In the genomic region with DNA sequence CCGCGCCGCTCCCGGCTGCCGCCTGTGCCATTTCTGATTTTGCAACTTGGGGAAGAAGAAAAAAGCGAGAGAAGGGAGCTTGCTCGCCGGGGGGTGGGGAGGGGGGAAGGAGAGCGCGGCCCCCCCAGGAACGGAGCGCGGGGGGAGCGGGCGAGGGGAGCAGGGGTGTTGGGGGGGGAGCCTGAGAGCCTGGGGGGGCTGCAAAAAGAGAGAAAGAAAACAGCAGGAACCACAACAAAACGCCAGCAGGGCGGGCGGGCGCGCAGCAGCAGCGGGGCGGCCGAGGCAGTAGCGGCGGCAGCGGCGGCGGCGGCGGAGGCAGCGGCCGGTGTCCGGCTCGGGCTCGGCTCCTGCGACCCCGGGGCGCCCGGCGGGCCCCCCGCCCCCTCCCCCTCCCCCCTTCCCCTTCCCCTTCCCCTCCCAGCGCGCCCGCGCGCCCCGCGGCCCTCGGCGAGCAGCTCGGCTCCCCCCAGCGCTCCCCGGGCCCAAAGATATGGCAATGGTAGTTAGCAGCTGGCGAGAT, we compare ENCODE assay signal across 8 cellular contexts. TPM values are rescaled to one million over a fixed set of nuclear protein-coding genes. Genes with fewer than 3 reads are reported as not detected.
DNase-seq lines count a peak whose midpoint lies in the region; ATAC-seq and TF ChIP-seq lines count a peak whose summit lies in the region.

No MANE protein-coding gene starts in this region.

- H4K20me1 ChIP-seq in OCI-LY3 (ENCODE audit: insufficient read depth, low read length): no peaks in the 10 kb centered on the region

- TF ChIP-seq CTCF in OCI-LY3 (IDR thresholded peaks at IDR 0.05; ENCODE audit: low read depth, low read length) (no peak), fibroblast of villous mesenchyme (IDR thresholded peaks at IDR 0.05; ENCODE audit: insufficient read depth, low read depth, low read length) (no peak)

- DNase-seq in NCI-H2029 (lab: John Stamatoyannopoulos, UW) (peak; percentile 1), NCI-H2029 treated with DMSO at 0.1 percent for 48 hours (lab: John Stamatoyannopoulos, UW) (no peak), fibroblast of villous mesenchyme (ENCODE audit: low read depth) (no peak), NOMO-1 treated with DMSO at 0.1 percent for 48 hours (lab: John Stamatoyannopoulos, UW; ENCODE audit: unreplicated experiment) (no peak), NAMALWA (ENCODE audit: low spot score) (no peak)

- no peak overlapping the region for H2AFZ ChIP-seq in OCI-LY3 (ENCODE audit: low read depth, low read length)

- peak overlapping the region; percentile 63 for H3K9ac ChIP-seq in OCI-LY3 (ENCODE audit: low read length)

- no peaks in the 10 kb centered on the region for H3K9me3 ChIP-seq in OCI-LY3 (ENCODE audit: insufficient read depth, low read length)

- ATAC-seq in HG03378 (IDR thresholded peaks at IDR 0.05; ENCODE audit: unreplicated experiment): no peak

- H3K4me1 ChIP-seq in OCI-LY3 (ENCODE audit: low read length): peaks cover 6% of the 10 kb centered on the region; the same call in 1 of the 2 replicates

- no peaks in the 10 kb centered on the region for H3K36me3 ChIP-seq in OCI-LY3 (replicated peaks; ENCODE audit: low read depth, low read length)

- H3K27ac ChIP-seq in OCI-LY3 (ENCODE audit: low read length) (no peak overlapping the region), skin epidermis (peak overlapping the region in 6 of 21 experiments; percentile 10 to 60 (median 32))

- H3K4me3 ChIP-seq in OCI-LY3 (ENCODE audit: low read length): peak overlapping the region; percentile 88
- peak overlapping the region; percentile 92 for H3K4me3 ChIP-seq in fibroblast of villous mesenchyme (ENCODE audit: low read depth, low read length)
- H3K4me3 ChIP-seq in skin epidermis: peak overlapping the region; percentile 33 to 57 (median 45)

- H3K79me2 ChIP-seq in OCI-LY3 (ENCODE audit: low read length): no peaks in the 10 kb centered on the region

- 0 out of 2 replicates have a peak, but pooled peaks cover 3% of the 10 kb centered on the region for H3K27me3 ChIP-seq in OCI-LY3 (ENCODE audit: low read depth, low read length)

- peak overlapping the region; percentile 92; the same call in 1 of the 2 replicates for H3K4me2 ChIP-seq in OCI-LY3 (ENCODE audit: low read length)

RNA-seq across cellular contexts. Expression of gene NR2F1, which starts 1.6 kb away (rescaled TPM):
- 29.8 and 68.3 TPM in 2 replicates for total RNA-seq in fibroblast of villous mesenchyme

RNA-seq across cellular contexts. Expression of gene NR2F1-AS1, which starts 3.6 kb away (rescaled TPM):
- 27.6 and 30.3 TPM in 2 replicates for total RNA-seq in fibroblast of villous mesenchyme
